ENCODE assay signal across 1 cellular context in the genomic region with DNA sequence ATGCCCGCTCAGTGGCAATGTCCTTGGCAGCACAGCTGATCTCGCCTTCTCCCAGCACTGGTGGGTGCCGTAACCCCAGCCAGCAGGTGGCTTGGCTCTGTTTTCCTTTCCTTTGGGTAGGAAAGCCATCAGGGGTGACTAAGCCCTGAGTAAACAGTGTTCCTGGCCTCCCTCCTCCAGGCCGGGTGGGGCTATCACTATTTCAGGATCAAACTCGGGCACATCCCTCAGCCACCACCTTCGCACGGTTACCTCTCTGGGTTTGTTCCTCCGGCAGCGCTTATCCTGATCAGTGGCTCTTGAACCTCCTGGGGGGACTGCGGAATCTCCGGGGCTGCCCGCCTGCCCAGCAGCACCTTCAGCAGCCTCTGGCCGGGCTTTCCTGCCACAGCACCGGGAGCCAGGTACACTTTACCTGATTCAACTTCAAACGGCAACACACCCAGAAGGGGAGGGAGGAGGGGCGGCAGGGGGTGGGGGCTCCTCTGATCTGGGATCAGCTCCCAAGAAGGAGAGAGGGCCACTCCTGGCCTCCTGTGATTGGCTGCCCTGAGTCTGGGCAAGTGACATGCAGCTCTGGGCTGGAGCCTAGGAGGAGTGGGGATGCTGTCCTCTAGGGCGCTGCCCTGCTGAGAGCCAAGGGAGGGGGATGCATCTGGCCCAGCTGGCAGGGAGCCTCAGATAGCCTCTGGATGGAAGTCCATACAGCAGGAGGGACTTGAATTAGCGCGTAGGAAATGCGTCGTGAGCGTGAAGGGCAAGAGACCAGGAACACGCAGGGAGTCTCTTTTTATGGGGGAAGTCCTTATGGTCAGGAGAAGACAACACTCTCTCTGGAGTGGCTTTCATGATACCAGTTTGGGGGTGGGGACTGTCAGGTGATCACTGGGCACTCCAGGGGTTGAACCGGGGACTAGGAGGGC.
TF ChIP-seq lines count a peak whose summit lies in the region.

A gene with protein sequence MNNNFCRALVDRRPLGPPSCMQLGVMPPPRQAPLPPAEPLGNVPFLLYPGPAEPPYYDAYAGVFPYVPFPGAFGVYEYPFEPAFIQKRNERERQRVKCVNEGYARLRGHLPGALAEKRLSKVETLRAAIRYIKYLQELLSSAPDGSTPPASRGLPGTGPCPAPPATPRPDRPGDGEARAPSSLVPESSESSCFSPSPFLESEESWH (minus strand): TSS at position 353 of the 923 bp plus-strand sequence. CDS start 11,812 bp downstream, outside the sequence.

TF ChIP-seq in HepG2, 621 proteins besides CTCF, POLR2A, EP300 and RAD21 (continues in another document):
- TF ChIP-seq SAP130 (CRISPR knock-in tag; IDR thresholded peaks at IDR 0.05; ENCODE audit: low read depth) (peak; percentile 60), HNRNPL (IDR thresholded peaks at IDR 0.05; ENCODE audit: low read depth, low read length) (peak; percentile 56; the same call in 1 of the 2 replicates), FOXK1 (CRISPR knock-in tag; IDR thresholded peaks at IDR 0.05; ENCODE audit: borderline replicate concordance, low read depth) (peak; percentile 45; the same call in 1 of the 2 replicates), GATAD2A (CRISPR knock-in tag; IDR thresholded peaks at IDR 0.05) (peak; percentile 81), TBX2 (CRISPR knock-in tag; IDR thresholded peaks at IDR 0.05; ENCODE audit: borderline replicate concordance) (peak; percentile 20; the same call in 1 of the 2 replicates), ZNF546 (CRISPR knock-in tag; conservative IDR thresholded peaks at IDR 0.05) (no peak), SMC3 (IDR thresholded peaks at IDR 0.05; ENCODE audit: low read length) (peak; percentile 39), ZNF788 (CRISPR knock-in tag; IDR thresholded peaks at IDR 0.05; ENCODE audit: borderline replicate concordance) (0 out of 2 replicates have a peak, but pooled peaks have one; percentile 30), NR2F6 (IDR thresholded peaks at IDR 0.05) (no peak), NR2F6 (CRISPR knock-in tag; IDR thresholded peaks at IDR 0.05) (peak; percentile 43; the same call in 1 of the 2 replicates), KMT2A (CRISPR knock-in tag; IDR thresholded peaks at IDR 0.05) (no peak), ZNF792 (CRISPR knock-in tag; IDR thresholded peaks at IDR 0.05) (peak; percentile 22; the same call in 1 of the 2 replicates), ZNF331 (CRISPR knock-in tag; IDR thresholded peaks at IDR 0.05) (peak; percentile 93), LCORL (IDR thresholded peaks at IDR 0.05) (no peak), LCORL (CRISPR knock-in tag; IDR thresholded peaks at IDR 0.05) (peak; percentile 43; the same call in 1 of the 2 replicates), KDM2A (CRISPR knock-in tag; IDR thresholded peaks at IDR 0.05; ENCODE audit: borderline replicate concordance, low read depth) (peak; percentile 51; the same call in 1 of the 2 replicates), CBX5 (CRISPR knock-in tag; IDR thresholded peaks at IDR 0.05; ENCODE audit: borderline replicate concordance) (0 out of 2 replicates have a peak, but pooled peaks have one; percentile 23), ZNF768 (CRISPR knock-in tag; IDR thresholded peaks at IDR 0.05) (0 out of 2 replicates have a peak, but pooled peaks have one; percentile 26), ZNF10 (CRISPR knock-in tag; IDR thresholded peaks at IDR 0.05; ENCODE audit: borderline replicate concordance, low read depth) (no peak), EED (CRISPR knock-in tag; IDR thresholded peaks at IDR 0.05) (no peak), NONO (IDR thresholded peaks at IDR 0.05) (no peak), NONO (CRISPR knock-in tag; conservative IDR thresholded peaks at IDR 0.05) (no peak), FOXA3 (CRISPR knock-in tag; IDR thresholded peaks at IDR 0.05) (peak; percentile 88)
- TF ChIP-seq, protein P1, sequence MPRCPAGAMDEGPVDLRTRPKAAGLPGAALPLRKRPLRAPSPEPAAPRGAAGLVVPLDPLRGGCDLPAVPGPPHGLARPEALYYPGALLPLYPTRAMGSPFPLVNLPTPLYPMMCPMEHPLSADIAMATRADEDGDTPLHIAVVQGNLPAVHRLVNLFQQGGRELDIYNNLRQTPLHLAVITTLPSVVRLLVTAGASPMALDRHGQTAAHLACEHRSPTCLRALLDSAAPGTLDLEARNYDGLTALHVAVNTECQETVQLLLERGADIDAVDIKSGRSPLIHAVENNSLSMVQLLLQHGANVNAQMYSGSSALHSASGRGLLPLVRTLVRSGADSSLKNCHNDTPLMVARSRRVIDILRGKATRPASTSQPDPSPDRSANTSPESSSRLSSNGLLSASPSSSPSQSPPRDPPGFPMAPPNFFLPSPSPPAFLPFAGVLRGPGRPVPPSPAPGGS (CRISPR knock-in tag; IDR thresholded peaks at IDR 0.05), result 0 out of 2 replicates have a peak, but pooled peaks have one; percentile 11
- TF ChIP-seq, protein P2, sequence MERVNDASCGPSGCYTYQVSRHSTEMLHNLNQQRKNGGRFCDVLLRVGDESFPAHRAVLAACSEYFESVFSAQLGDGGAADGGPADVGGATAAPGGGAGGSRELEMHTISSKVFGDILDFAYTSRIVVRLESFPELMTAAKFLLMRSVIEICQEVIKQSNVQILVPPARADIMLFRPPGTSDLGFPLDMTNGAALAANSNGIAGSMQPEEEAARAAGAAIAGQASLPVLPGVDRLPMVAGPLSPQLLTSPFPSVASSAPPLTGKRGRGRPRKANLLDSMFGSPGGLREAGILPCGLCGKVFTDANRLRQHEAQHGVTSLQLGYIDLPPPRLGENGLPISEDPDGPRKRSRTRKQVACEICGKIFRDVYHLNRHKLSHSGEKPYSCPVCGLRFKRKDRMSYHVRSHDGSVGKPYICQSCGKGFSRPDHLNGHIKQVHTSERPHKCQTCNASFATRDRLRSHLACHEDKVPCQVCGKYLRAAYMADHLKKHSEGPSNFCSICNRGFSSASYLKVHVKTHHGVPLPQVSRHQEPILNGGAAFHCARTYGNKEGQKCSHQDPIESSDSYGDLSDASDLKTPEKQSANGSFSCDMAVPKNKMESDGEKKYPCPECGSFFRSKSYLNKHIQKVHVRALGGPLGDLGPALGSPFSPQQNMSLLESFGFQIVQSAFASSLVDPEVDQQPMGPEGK (CRISPR knock-in tag; IDR thresholded peaks at IDR 0.05), result peak; percentile 85
- TF ChIP-seq, protein P3, sequence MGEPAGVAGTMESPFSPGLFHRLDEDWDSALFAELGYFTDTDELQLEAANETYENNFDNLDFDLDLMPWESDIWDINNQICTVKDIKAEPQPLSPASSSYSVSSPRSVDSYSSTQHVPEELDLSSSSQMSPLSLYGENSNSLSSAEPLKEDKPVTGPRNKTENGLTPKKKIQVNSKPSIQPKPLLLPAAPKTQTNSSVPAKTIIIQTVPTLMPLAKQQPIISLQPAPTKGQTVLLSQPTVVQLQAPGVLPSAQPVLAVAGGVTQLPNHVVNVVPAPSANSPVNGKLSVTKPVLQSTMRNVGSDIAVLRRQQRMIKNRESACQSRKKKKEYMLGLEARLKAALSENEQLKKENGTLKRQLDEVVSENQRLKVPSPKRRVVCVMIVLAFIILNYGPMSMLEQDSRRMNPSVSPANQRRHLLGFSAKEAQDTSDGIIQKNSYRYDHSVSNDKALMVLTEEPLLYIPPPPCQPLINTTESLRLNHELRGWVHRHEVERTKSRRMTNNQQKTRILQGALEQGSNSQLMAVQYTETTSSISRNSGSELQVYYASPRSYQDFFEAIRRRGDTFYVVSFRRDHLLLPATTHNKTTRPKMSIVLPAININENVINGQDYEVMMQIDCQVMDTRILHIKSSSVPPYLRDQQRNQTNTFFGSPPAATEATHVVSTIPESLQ (CRISPR knock-in tag; conservative IDR thresholded peaks at IDR 0.05), result no peak
- TF ChIP-seq, protein P4, sequence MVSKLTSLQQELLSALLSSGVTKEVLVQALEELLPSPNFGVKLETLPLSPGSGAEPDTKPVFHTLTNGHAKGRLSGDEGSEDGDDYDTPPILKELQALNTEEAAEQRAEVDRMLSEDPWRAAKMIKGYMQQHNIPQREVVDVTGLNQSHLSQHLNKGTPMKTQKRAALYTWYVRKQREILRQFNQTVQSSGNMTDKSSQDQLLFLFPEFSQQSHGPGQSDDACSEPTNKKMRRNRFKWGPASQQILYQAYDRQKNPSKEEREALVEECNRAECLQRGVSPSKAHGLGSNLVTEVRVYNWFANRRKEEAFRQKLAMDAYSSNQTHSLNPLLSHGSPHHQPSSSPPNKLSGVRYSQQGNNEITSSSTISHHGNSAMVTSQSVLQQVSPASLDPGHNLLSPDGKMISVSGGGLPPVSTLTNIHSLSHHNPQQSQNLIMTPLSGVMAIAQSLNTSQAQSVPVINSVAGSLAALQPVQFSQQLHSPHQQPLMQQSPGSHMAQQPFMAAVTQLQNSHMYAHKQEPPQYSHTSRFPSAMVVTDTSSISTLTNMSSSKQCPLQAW (CRISPR knock-in tag; IDR thresholded peaks at IDR 0.05), result peak; percentile 28; the same call in 1 of the 2 replicates
- TF ChIP-seq, protein P5, sequence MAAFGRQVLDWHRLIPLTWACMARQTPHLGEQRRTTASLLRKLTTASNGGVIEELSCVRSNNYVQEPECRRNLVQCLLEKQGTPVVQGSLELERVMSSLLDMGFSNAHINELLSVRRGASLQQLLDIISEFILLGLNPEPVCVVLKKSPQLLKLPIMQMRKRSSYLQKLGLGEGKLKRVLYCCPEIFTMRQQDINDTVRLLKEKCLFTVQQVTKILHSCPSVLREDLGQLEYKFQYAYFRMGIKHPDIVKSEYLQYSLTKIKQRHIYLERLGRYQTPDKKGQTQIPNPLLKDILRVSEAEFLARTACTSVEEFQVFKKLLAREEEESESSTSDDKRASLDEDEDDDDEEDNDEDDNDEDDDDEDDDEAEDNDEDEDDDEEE (CRISPR knock-in tag; IDR thresholded peaks at IDR 0.05), result 0 out of 2 replicates have a peak, but pooled peaks have one; percentile 39
- TF ChIP-seq, protein P6, sequence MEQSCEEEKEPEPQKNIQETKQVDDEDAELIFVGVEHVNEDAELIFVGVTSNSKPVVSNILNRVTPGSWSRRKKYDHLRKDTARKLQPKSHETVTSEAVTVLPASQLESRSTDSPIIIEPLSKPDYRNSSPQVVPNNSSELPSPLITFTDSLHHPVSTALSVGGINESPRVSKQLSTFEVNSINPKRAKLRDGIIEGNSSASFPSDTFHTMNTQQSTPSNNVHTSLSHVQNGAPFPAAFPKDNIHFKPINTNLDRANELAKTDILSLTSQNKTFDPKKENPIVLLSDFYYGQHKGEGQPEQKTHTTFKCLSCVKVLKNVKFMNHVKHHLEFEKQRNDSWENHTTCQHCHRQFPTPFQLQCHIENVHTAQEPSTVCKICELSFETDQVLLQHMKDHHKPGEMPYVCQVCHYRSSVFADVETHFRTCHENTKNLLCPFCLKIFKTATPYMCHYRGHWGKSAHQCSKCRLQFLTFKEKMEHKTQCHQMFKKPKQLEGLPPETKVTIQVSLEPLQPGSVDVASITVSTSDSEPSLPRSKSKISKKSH (CRISPR knock-in tag; IDR thresholded peaks at IDR 0.05; ENCODE audit: borderline replicate concordance), result no peak
- TF ChIP-seq, protein P7, sequence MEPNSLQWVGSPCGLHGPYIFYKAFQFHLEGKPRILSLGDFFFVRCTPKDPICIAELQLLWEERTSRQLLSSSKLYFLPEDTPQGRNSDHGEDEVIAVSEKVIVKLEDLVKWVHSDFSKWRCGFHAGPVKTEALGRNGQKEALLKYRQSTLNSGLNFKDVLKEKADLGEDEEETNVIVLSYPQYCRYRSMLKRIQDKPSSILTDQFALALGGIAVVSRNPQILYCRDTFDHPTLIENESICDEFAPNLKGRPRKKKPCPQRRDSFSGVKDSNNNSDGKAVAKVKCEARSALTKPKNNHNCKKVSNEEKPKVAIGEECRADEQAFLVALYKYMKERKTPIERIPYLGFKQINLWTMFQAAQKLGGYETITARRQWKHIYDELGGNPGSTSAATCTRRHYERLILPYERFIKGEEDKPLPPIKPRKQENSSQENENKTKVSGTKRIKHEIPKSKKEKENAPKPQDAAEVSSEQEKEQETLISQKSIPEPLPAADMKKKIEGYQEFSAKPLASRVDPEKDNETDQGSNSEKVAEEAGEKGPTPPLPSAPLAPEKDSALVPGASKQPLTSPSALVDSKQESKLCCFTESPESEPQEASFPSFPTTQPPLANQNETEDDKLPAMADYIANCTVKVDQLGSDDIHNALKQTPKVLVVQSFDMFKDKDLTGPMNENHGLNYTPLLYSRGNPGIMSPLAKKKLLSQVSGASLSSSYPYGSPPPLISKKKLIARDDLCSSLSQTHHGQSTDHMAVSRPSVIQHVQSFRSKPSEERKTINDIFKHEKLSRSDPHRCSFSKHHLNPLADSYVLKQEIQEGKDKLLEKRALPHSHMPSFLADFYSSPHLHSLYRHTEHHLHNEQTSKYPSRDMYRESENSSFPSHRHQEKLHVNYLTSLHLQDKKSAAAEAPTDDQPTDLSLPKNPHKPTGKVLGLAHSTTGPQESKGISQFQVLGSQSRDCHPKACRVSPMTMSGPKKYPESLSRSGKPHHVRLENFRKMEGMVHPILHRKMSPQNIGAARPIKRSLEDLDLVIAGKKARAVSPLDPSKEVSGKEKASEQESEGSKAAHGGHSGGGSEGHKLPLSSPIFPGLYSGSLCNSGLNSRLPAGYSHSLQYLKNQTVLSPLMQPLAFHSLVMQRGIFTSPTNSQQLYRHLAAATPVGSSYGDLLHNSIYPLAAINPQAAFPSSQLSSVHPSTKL (CRISPR knock-in tag; IDR thresholded peaks at IDR 0.05), result peak; percentile 49
- TF ChIP-seq, protein P8, sequence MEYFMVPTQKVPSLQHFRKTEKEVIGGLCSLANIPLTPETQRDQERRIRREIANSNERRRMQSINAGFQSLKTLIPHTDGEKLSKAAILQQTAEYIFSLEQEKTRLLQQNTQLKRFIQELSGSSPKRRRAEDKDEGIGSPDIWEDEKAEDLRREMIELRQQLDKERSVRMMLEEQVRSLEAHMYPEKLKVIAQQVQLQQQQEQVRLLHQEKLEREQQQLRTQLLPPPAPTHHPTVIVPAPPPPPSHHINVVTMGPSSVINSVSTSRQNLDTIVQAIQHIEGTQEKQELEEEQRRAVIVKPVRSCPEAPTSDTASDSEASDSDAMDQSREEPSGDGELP (IDR thresholded peaks at IDR 0.05; ENCODE audit: borderline replicate concordance, low read depth), result peak; percentile 90; the same call in 1 of the 2 replicates
- TF ChIP-seq, protein P9, sequence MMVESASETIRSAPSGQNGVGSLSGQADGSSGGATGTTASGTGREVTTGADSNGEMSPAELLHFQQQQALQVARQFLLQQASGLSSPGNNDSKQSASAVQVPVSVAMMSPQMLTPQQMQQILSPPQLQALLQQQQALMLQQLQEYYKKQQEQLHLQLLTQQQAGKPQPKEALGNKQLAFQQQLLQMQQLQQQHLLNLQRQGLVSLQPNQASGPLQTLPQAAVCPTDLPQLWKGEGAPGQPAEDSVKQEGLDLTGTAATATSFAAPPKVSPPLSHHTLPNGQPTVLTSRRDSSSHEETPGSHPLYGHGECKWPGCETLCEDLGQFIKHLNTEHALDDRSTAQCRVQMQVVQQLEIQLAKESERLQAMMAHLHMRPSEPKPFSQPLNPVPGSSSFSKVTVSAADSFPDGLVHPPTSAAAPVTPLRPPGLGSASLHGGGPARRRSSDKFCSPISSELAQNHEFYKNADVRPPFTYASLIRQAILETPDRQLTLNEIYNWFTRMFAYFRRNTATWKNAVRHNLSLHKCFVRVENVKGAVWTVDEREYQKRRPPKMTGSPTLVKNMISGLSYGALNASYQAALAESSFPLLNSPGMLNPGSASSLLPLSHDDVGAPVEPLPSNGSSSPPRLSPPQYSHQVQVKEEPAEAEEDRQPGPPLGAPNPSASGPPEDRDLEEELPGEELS (CRISPR knock-in tag; IDR thresholded peaks at IDR 0.05), result 0 out of 2 replicates have a peak, but pooled peaks have one; percentile 33
- TF ChIP-seq, protein P10, sequence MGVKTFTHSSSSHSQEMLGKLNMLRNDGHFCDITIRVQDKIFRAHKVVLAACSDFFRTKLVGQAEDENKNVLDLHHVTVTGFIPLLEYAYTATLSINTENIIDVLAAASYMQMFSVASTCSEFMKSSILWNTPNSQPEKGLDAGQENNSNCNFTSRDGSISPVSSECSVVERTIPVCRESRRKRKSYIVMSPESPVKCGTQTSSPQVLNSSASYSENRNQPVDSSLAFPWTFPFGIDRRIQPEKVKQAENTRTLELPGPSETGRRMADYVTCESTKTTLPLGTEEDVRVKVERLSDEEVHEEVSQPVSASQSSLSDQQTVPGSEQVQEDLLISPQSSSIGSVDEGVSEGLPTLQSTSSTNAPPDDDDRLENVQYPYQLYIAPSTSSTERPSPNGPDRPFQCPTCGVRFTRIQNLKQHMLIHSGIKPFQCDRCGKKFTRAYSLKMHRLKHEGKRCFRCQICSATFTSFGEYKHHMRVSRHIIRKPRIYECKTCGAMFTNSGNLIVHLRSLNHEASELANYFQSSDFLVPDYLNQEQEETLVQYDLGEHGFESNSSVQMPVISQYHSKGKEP (CRISPR knock-in tag; IDR thresholded peaks at IDR 0.05), result no peak
